In genomic region chr2:79876430-79876829, GRCh38 we compare ENCODE assay signal across 9 cellular contexts.
DNase-seq lines count a peak whose midpoint lies in the region; ATAC-seq and TF ChIP-seq lines count a peak whose summit lies in the region.
"Had no signal": no experiment of that assay in that cellular context is flagged by ENCODE, and none has a peak within 500 bp of the region (broad histone marks: within the 10 kb centered on the region; RNA-seq: fewer than 3 reads in every experiment).

No MANE protein-coding gene starts in this region.

- H3K9ac ChIP-seq in IMR-90 (ENCODE audit: low read depth, low read length), result no peak overlapping the region

- H4K8ac ChIP-seq in IMR-90 (ENCODE audit: low read depth in 2 of 2, low read length in 2 of 2), result no peak overlapping the region

- no peak overlapping the region for H3K56ac ChIP-seq in IMR-90 (ENCODE audit: extremely low read depth, insufficient read depth, low read length)

- no peaks in the 10 kb centered on the region for H4K20me1 ChIP-seq in IMR-90 (ENCODE audit: insufficient read depth, low read length)

- H3K4me3 Mint-ChIP-seq in WTC11 (no peak overlapping the region), mesothelial cell of epicardium (no peak overlapping the region)
- H3K4me3 Mint-ChIP-seq: T-cell had no signal

- H3K4me2 ChIP-seq in IMR-90 (ENCODE audit: low read depth, low read length), result no peak overlapping the region

- BruUV-seq in IMR-90 (replicated peaks; lab: Mats Ljungman, UMichigan), result no TSS peak

- H3K4me3 ChIP-seq in IMR-90 (ENCODE audit: insufficient read depth, low read depth, low read length), result no peak overlapping the region

- no peaks in the 10 kb centered on the region for H3K9me1 ChIP-seq in IMR-90 (ENCODE audit: insufficient read depth, low read length)

- H3K36me3 ChIP-seq in IMR-90 (ENCODE audit: control insufficient read depth, insufficient read depth, low read length), result no peaks in the 10 kb centered on the region

- no peak overlapping the region for H2AK9ac ChIP-seq in IMR-90 (replicated peaks; ENCODE audit: low read depth, low read length, poor library complexity)

- H3K9me3 Mint-ChIP-seq in WTC11, result peaks cover 38% of the 10 kb centered on the region
- H3K9me3 Mint-ChIP-seq in mesothelial cell of epicardium, result peaks cover 10% of the 10 kb centered on the region

- intact Hi-C loops in IMR-90 (cut with micrococcal nuclease), result no loop called here

- no peak overlapping the region for H2BK120ac ChIP-seq in IMR-90 (ENCODE audit: low read depth, low read length)

- no peaks in the 10 kb centered on the region for H3K9me3 ChIP-seq in IMR-90 (ENCODE audit: control insufficient read depth, insufficient read depth, low read length)

- ATAC-seq in IMR-90 (ENCODE audit: low read depth) (0 out of 2 replicates have a peak, but pooled peaks have one; percentile 24), WTC11 (peak; percentile 71), HG03196 (IDR thresholded peaks at IDR 0.05; ENCODE audit: unreplicated experiment) (no peak), GM19328 (IDR thresholded peaks at IDR 0.05; ENCODE audit: unreplicated experiment) (no peak), HG02610 (IDR thresholded peaks at IDR 0.05; ENCODE audit: unreplicated experiment) (no peak)
- ATAC-seq: T-cell had no signal

- H2BK5ac ChIP-seq in IMR-90 (ENCODE audit: low read depth, low read length, poor library complexity, severe bottlenecking), result no peak overlapping the region

- POLR2A ChIA-PET in IMR-90 (lab: Charles Lee; ENCODE audit: unreplicated experiment) (no interaction called here), WTC11 (lab: Charles Lee) (no interaction called here)

- no peak overlapping the region for H3K18ac ChIP-seq in IMR-90 (ENCODE audit: low read depth, low read length)

- H3K4ac ChIP-seq in IMR-90 (ENCODE audit: low read depth, low read length), result no peak overlapping the region

- no peak overlapping the region for H4K91ac ChIP-seq in IMR-90 (ENCODE audit: insufficient read depth, low read depth, low read length)

- H3K14ac ChIP-seq in IMR-90 (replicated peaks; ENCODE audit: low read depth, low read length), result no peak overlapping the region

- no peaks in the 10 kb centered on the region for H3K27me3 ChIP-seq in IMR-90 (ENCODE audit: control insufficient read depth, insufficient read depth, low read length)

- peak; percentile 30 for TF ChIP-seq RAD21 in IMR-90 (IDR thresholded peaks at IDR 0.05; ENCODE audit: low read length)

- H3K27ac ChIP-seq in IMR-90 (ENCODE audit: insufficient read depth, low read length), result no peak overlapping the region

- TF ChIP-seq POLR2A in IMR-90 (IDR thresholded peaks at IDR 0.05; ENCODE audit: low read depth, low read length), result no peak

- in situ Hi-C loops in IMR-90 (cut with MboI; ENCODE audit: low sequenced_read_pairs), result no loop called here

- H3K27ac Mint-ChIP-seq in WTC11 (no peak overlapping the region), mesothelial cell of epicardium (no peak overlapping the region)
- H3K27ac Mint-ChIP-seq: T-cell had no signal

- no peaks in the 10 kb centered on the region for H3K79me1 ChIP-seq in IMR-90 (ENCODE audit: low read depth in 1 of 2, low read length in 2 of 2)

- 0 out of 2 replicates have a peak, but pooled peaks cover under 1% of the 10 kb centered on the region for H3K4me1 Mint-ChIP-seq in WTC11
- no peaks in the 10 kb centered on the region for H3K4me1 Mint-ChIP-seq in mesothelial cell of epicardium
- H3K4me1 Mint-ChIP-seq: T-cell had no signal

- TF ChIP-seq CTCF in IMR-90 (conservative IDR thresholded peaks at IDR 0.05; ENCODE audit: low read depth, low read length), result peak; percentile 27
- TF ChIP-seq CTCF in WTC11 (IDR thresholded peaks at IDR 0.05), result no peak; the same call in none of the 2 replicates
- peak; percentile 22 for TF ChIP-seq CTCF in mesothelial cell of epicardium (IDR thresholded peaks at IDR 0.05; ENCODE audit: unreplicated experiment)

- peaks cover 13% of the 10 kb centered on the region for H3K36me3 Mint-ChIP-seq in WTC11
- H3K36me3 Mint-ChIP-seq in mesothelial cell of epicardium, result no peaks in the 10 kb centered on the region
- H3K36me3 Mint-ChIP-seq: T-cell had no signal

- no CpG with 5 or more reads among the region's 3 CpGs for WGBS in IMR-90 (ENCODE audit: extremely low coverage in 2 of 2, insufficient read length in 1 of 2), 2 experiments

- no peak overlapping the region for H3K23ac ChIP-seq in IMR-90 (ENCODE audit: low read depth, low read length)

- CTCF ChIA-PET in IMR-90 (lab: Yijun Ruan, JAX) (interaction anchor here (0.5 kb wide), 1 partner anchor 9 kb away, joined by 3 read pairs; no protein-coding TSS in a partner anchor), WTC11 (lab: Charles Lee) (interaction anchor here (0.9 to 1.1 kb wide), 2 partner anchors 10 to 835 kb away, joined by 3 read pairs; no protein-coding TSS in a partner anchor)

- no peaks in the 10 kb centered on the region for H3K27me3 Mint-ChIP-seq in WTC11 (ENCODE audit: low read depth)
- H3K27me3 Mint-ChIP-seq in mesothelial cell of epicardium (ENCODE audit: low read depth), result peaks cover 12% of the 10 kb centered on the region
- H3K27me3 Mint-ChIP-seq: T-cell had no signal

- peak; percentile 21 for DNase-seq in ELR (ENCODE audit: low read depth)
- DNase-seq in IMR-90, result peak; percentile 2
- no peak for DNase-seq in WTC11 (ENCODE audit: low spot score)
- no peak for DNase-seq in mesothelial cell of epicardium (ENCODE audit: low spot score in 2 of 2, unreplicated experiment in 2 of 2)
- no peak for DNase-seq in activated T-cell treated with anti-CD3 and anti-CD28 coated beads, Interleukin-2, amount 50 U/mL, for 1 hour
- DNase-seq: T-cell had no signal

- H2BK15ac ChIP-seq in IMR-90 (ENCODE audit: low read depth, low read length), result no peak overlapping the region

- H3K4me1 ChIP-seq in IMR-90 (ENCODE audit: control insufficient read depth, insufficient read depth, low read length), result no peaks in the 10 kb centered on the region

- dilution Hi-C loops in IMR-90 (cut with HindIII; ENCODE audit: low sequenced_read_pairs, unreplicated experiment), result no loop called here

- no peak overlapping the region for H2AFZ ChIP-seq in IMR-90 (replicated peaks; ENCODE audit: low read length, poor library complexity)

- no peak overlapping the region for H4K5ac ChIP-seq in IMR-90 (ENCODE audit: low read depth, low read length)

- no peak overlapping the region for H2AK5ac ChIP-seq in IMR-90 (ENCODE audit: low read depth, low read length)

- H2BK20ac ChIP-seq in IMR-90 (ENCODE audit: low read depth, low read length), result no peak overlapping the region

TF ChIP-seq in IMR-90, 13 proteins besides CTCF, POLR2A, EP300 and RAD21:
- TF ChIP-seq SMC3 (IDR thresholded peaks at IDR 0.05; ENCODE audit: low read depth, low read length), result peak; percentile 11; the same call in 1 of the 2 replicates
- TF ChIP-seq FOS (IDR thresholded peaks at IDR 0.05; ENCODE audit: low read depth, low read length), result no peak

TF ChIP-seq in WTC11, 78 proteins besides CTCF, POLR2A, EP300 and RAD21:
- TF ChIP-seq ZNF219 (CRISPR knock-in tag; IDR thresholded peaks at IDR 0.05; ENCODE audit: borderline replicate concordance), result no peak
- no peak for TF ChIP-seq E2F4 (CRISPR knock-in tag; IDR thresholded peaks at IDR 0.05; ENCODE audit: borderline replicate concordance, low read depth)
- TF ChIP-seq ZNF423 (CRISPR knock-in tag; IDR thresholded peaks at IDR 0.05), result no peak
- no peak for TF ChIP-seq E2F5 (CRISPR knock-in tag; IDR thresholded peaks at IDR 0.05)

Comparison
In these comparisons a context has a peak if more than half of its experiments do, and no peak if none do; other contexts are left out.
1. DNase-seq: peak in ELR (single experiment) and IMR-90 (single experiment); none in WTC11 (single experiment), mesothelial cell of epicardium (0 of 2) and activated T-cell treated with anti-CD3 and anti-CD28 coated beads, Interleukin-2, amount 50 U/mL, for 1 hour (single experiment).
2. ATAC-seq: peak in IMR-90 (single experiment) and WTC11 (single experiment); none in HG03196 (single experiment), GM19328 (single experiment) and HG02610 (single experiment).